In genomic region chr3:133608405-133608804, GRCh38 we compare ENCODE assay signal across 32 cellular contexts.
"Had no signal": no experiment of that assay in that cellular context is flagged by ENCODE, and none has a peak within 500 bp of the region (broad histone marks: within the 10 kb centered on the region; RNA-seq: fewer than 3 reads in every experiment).

No MANE protein-coding gene starts in this region.

- H3K27me3 ChIP-seq: esophagus squamous epithelium, heart right ventricle, neutrophil, right lobe of liver, suprapubic skin, vagina had no signal

- DNase-seq: cortex of kidney; effector memory CD8-positive, alpha-beta T cell; erythroblast; esophagus squamous epithelium; foreskin melanocyte; glutamatergic neuron; heart right ventricle; hypothalamus; immature natural killer cell; kidney; mucosa of descending colon; naive B cell; right lobe of liver; small intestine; stimulated activated CD4-positive, alpha-beta T cell treated with anti-CD3 and anti-CD28 coated beads, Interleukin-15, amount 100 ng/mL, for 24 hours; stimulated activated CD4-positive, alpha-beta T cell treated with anti-CD3 and anti-CD28 coated beads, Interleukin-2, amount 100 ng/mL, for 48 hours; stimulated activated CD8-positive, alpha-beta memory T cell treated with anti-CD3 and anti-CD28 coated beads, Interleukin-4, amount 100 ng/mL, for 48 hours; stimulated activated naive CD4-positive, alpha-beta T cell; stimulated activated naive CD8-positive, alpha-beta T cell treated with anti-CD3 and anti-CD28 coated beads, Interleukin-15, amount 100 ng/mL, for 72 hours; trophoblast cell had no signal

- ATAC-seq: effector memory CD8-positive, alpha-beta T cell; heart right ventricle; left lobe of liver; mucosa of descending colon; natural killer cell treated with Interleukin-12 subunit alpha and Interleukin-12 subunit beta and Interleukin-15 and Interleukin-18, amount 100 ng/mL, for 72 hours; right lobe of liver; stimulated activated naive CD8-positive, alpha-beta T cell treated with anti-CD3 and anti-CD28 coated beads, Interleukin-15, amount 100 ng/mL, for 72 hours had no signal

- H2AFZ ChIP-seq: parathyroid adenoma had no signal

- H3K79me2 ChIP-seq: parathyroid adenoma had no signal

- H3K9me3 Mint-ChIP-seq: effector memory CD8-positive, alpha-beta T cell; immature natural killer cell; memory B cell; naive B cell; natural killer cell treated with Interleukin-12 subunit alpha and Interleukin-12 subunit beta and Interleukin-15 and Interleukin-18, amount 100 ng/mL, for 72 hours; neural crest cell; stimulated activated naive CD8-positive, alpha-beta T cell treated with anti-CD3 and anti-CD28 coated beads, Interleukin-15, amount 100 ng/mL, for 72 hours had no signal

- H3K9me3 ChIP-seq: esophagus squamous epithelium, heart right ventricle, mucosa of descending colon, neutrophil, right lobe of liver, suprapubic skin, vagina had no signal

- H3K27ac ChIP-seq: esophagus squamous epithelium, heart right ventricle, neutrophil, parathyroid adenoma, right lobe of liver, suprapubic skin, vagina had no signal

- H3K4me3 Mint-ChIP-seq: effector memory CD8-positive, alpha-beta T cell; immature natural killer cell; memory B cell; mesothelial cell of epicardium; naive B cell; natural killer cell treated with Interleukin-12 subunit alpha and Interleukin-12 subunit beta and Interleukin-15 and Interleukin-18, amount 100 ng/mL, for 72 hours; neural crest cell; stimulated activated naive CD8-positive, alpha-beta T cell treated with anti-CD3 and anti-CD28 coated beads, Interleukin-15, amount 100 ng/mL, for 72 hours had no signal

- H3K9ac ChIP-seq: parathyroid adenoma had no signal

- H3K27ac Mint-ChIP-seq: effector memory CD8-positive, alpha-beta T cell; memory B cell; mesothelial cell of epicardium; naive B cell; natural killer cell treated with Interleukin-12 subunit alpha and Interleukin-12 subunit beta and Interleukin-15 and Interleukin-18, amount 100 ng/mL, for 72 hours; progenitor cell of endocrine pancreas; stimulated activated naive CD8-positive, alpha-beta T cell treated with anti-CD3 and anti-CD28 coated beads, Interleukin-15, amount 100 ng/mL, for 72 hours had no signal

- H3K4me1 Mint-ChIP-seq: immature natural killer cell; memory B cell; mesothelial cell of epicardium; naive B cell; neural crest cell; stimulated activated naive CD8-positive, alpha-beta T cell treated with anti-CD3 and anti-CD28 coated beads, Interleukin-15, amount 100 ng/mL, for 72 hours had no signal

- H3K4me1 ChIP-seq: esophagus squamous epithelium, heart right ventricle, parathyroid adenoma, right lobe of liver, suprapubic skin, vagina had no signal

- H3K4me3 ChIP-seq: esophagus squamous epithelium, heart right ventricle, lung, mucosa of descending colon, right lobe of liver, suprapubic skin, vagina had no signal

- H3K27me3 Mint-ChIP-seq: effector memory CD8-positive, alpha-beta T cell; memory B cell; naive B cell; natural killer cell treated with Interleukin-12 subunit alpha and Interleukin-12 subunit beta and Interleukin-15 and Interleukin-18, amount 100 ng/mL, for 72 hours; progenitor cell of endocrine pancreas; stimulated activated naive CD8-positive, alpha-beta T cell treated with anti-CD3 and anti-CD28 coated beads, Interleukin-15, amount 100 ng/mL, for 72 hours had no signal

- FAIRE-seq: endometrium, kidney, small intestine had no signal
